8 cellular contexts compared by ENCODE assay signal in the genomic region with DNA sequence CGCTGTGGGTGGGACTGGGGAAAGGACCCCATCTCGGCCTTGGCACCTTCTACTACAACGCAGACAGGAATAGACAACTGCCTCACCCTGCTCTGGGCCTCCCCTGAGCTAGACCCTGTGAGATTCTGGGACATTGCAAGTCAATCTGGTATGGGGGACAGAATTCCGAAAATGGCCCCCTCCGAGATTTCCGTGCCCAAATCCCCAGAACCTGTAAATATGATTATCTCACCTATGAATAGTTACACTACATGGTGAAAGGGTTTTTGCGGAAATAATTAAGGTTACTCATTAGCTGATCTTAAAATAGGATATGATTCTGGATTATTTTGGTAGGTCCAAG. TPM values are rescaled to one million over a fixed set of nuclear protein-coding genes. Genes with fewer than 3 reads are reported as not detected.
DNase-seq lines count a peak whose midpoint lies in the region; ATAC-seq, FAIRE-seq and TF ChIP-seq lines count a peak whose summit lies in the region.

No MANE protein-coding gene starts in this region.

- peaks cover 37% of the 10 kb centered on the region for H3K4me1 Mint-ChIP-seq in activated CD8-positive, alpha-beta T cell treated with anti-CD3 and anti-CD28 coated beads, Interleukin-2, amount 10 ng/mL, durations not matched to agents 7 days and 5 days (ENCODE audit: low read depth)

- H3K4me1 ChIP-seq in HEK293 (ENCODE audit: control insufficient read depth, insufficient read depth, low read length) (peaks cover 10% of the 10 kb centered on the region), hepatocyte (ENCODE audit: insufficient read depth) (peaks cover 18% of the 10 kb centered on the region), small intestine (ENCODE audit: control insufficient read depth in 2 of 2, insufficient read depth in 1 of 2, low read depth in 1 of 2, low read length in 1 of 2) (peaks cover 5 to 6% of the 10 kb centered on the region in 2 donors)

- peak overlapping the region; percentile 94 for H3K27ac ChIP-seq in HEK293 (ENCODE audit: extremely low read depth, low read depth, low read length)
- peak overlapping the region; percentile 99 for H3K27ac ChIP-seq in hepatocyte
- peak overlapping the region; percentile 92 to 98 for H3K27ac ChIP-seq in small intestine (ENCODE audit: low read depth in 1 of 2, low read length in 1 of 2)

- peak overlapping the region; percentile 97 for H3K27ac Mint-ChIP-seq in activated CD8-positive, alpha-beta T cell treated with anti-CD3 and anti-CD28 coated beads, Interleukin-2, amount 10 ng/mL, durations not matched to agents 7 days and 5 days

- WGBS in hepatocyte (ENCODE audit: low lambda C conversion rate, missing lambda C conversion rate) = 32% methylated on average over 7 of the region's 7 CpGs
- 7 to 13% (median 7%) methylated on average over 7 of the region's 7 CpGs for WGBS in small intestine, 3 donors

- H3K9me2 ChIP-seq in hepatocyte (replicated peaks; ENCODE audit: insufficient read depth) = no peaks in the 10 kb centered on the region

- no peaks in the 10 kb centered on the region for H3K9me3 Mint-ChIP-seq in activated CD8-positive, alpha-beta T cell treated with anti-CD3 and anti-CD28 coated beads, Interleukin-2, amount 10 ng/mL, durations not matched to agents 7 days and 5 days (ENCODE audit: insufficient read depth)

- no peaks in the 10 kb centered on the region for H3K27me3 Mint-ChIP-seq in activated CD8-positive, alpha-beta T cell treated with anti-CD3 and anti-CD28 coated beads, Interleukin-2, amount 10 ng/mL, durations not matched to agents 7 days and 5 days (ENCODE audit: low read depth)

- TF ChIP-seq POLR2A in GM12892 (IDR thresholded peaks at IDR 0.05; ENCODE audit: low read depth, low read length) = no peak

- H2AFZ ChIP-seq in hepatocyte = peak overlapping the region; percentile 74

- H3K4me3 Mint-ChIP-seq in activated CD8-positive, alpha-beta T cell treated with anti-CD3 and anti-CD28 coated beads, Interleukin-2, amount 10 ng/mL, durations not matched to agents 7 days and 5 days = peak overlapping the region; percentile 96

- POLR2A ChIA-PET in HEK293 (lab: Yijun Ruan, JAX) = interaction anchor here (0.6 to 4.6 kb wide), 44 partner anchors 8 to 603 kb away, joined by 3 to 107 read pairs (median 5); partner anchors contain the start of genes CHMP2A, MZF1, TRIM28 and UBE2M
- POLR2A ChIA-PET in activated CD8-positive, alpha-beta T cell treated with anti-CD3 and anti-CD28 coated beads, Interleukin-2, amount 10 ng/mL, durations not matched to agents 7 days and 5 days (lab: Charles Lee) = interaction anchor here (1.0 to 3.9 kb wide), 13 partner anchors 8 to 337 kb away, joined by 3 to 31 read pairs (median 5); partner anchors contain the start of genes CHMP2A, TRIM28, ZNF132 and ZNF446

- H3K36me3 ChIP-seq in HEK293 (ENCODE audit: control insufficient read depth in 2 of 2, insufficient read depth in 1 of 2, low read length in 2 of 2) (peaks cover 0 to 22% of the 10 kb centered on the region in 2 experiments; a peak in 1 of 3 replicates), hepatocyte (replicated peaks; ENCODE audit: insufficient read depth, low read depth) (no peaks in the 10 kb centered on the region), small intestine (ENCODE audit: control insufficient read depth in 2 of 2, insufficient read depth in 2 of 2, low read length in 2 of 2) (peaks cover 5 to 6% of the 10 kb centered on the region in 2 donors)

- H3K27me3 ChIP-seq in hepatocyte (no peaks in the 10 kb centered on the region), small intestine (ENCODE audit: control insufficient read depth in 2 of 2, insufficient read depth in 2 of 2, low read length in 2 of 2) (no peaks in the 10 kb centered on the region)

- peak overlapping the region; percentile 74 for H3K4me3 ChIP-seq in HEK293 (ENCODE audit: low read depth, low read length)
- H3K4me3 ChIP-seq in hepatocyte = peak overlapping the region; percentile 90
- H3K4me3 ChIP-seq in small intestine (ENCODE audit: low read depth in 1 of 2, low read length in 2 of 2) = peak overlapping the region; percentile 21 to 61

- peaks cover 5% of the 10 kb centered on the region for H4K20me1 ChIP-seq in hepatocyte (ENCODE audit: insufficient read depth, poor library complexity, severe bottlenecking)

- peaks cover 20% of the 10 kb centered on the region for H3K36me3 Mint-ChIP-seq in activated CD8-positive, alpha-beta T cell treated with anti-CD3 and anti-CD28 coated beads, Interleukin-2, amount 10 ng/mL, durations not matched to agents 7 days and 5 days (ENCODE audit: low read depth)

- TF ChIP-seq CTCF in HEK293 (tag by site-specific recombination; IDR thresholded peaks at IDR 0.05) = no peak
- no peak for TF ChIP-seq CTCF in hepatocyte (IDR thresholded peaks at IDR 0.05; ENCODE audit: poor library complexity)

- peak overlapping the region; percentile 99 for H3K4me2 ChIP-seq in hepatocyte

- CTCF ChIA-PET in HEK293 (lab: Yijun Ruan, JAX) = interaction anchor here (0.6 to 3.4 kb wide), 36 partner anchors 12 to 385 kb away, joined by 3 to 26 read pairs (median 5); partner anchors contain the start of genes CHMP2A, TRIM28, ZNF446 and ZNF497
- CTCF ChIA-PET in activated CD8-positive, alpha-beta T cell treated with anti-CD3 and anti-CD28 coated beads, Interleukin-2, amount 10 ng/mL, durations not matched to agents 7 days and 5 days (lab: Charles Lee) = interaction anchor here (0.7 to 5.6 kb wide), 38 partner anchors 9 to 337 kb away, joined by 3 to 94 read pairs (median 5); partner anchors contain the start of genes CHMP2A, TRIM28, UBE2M and ZNF274

- DNase-seq in activated CD8-positive, alpha-beta T cell treated with anti-CD3 and anti-CD28 coated beads, Interleukin-2, amount 10 ng/mL, durations not matched to agents 7 days and 5 days = no peak
- no peak for DNase-seq in hepatocyte (ENCODE audit: low spot score)
- no peak for DNase-seq in small intestine
- DNase-seq in DMS 273 (lab: John Stamatoyannopoulos, UW; ENCODE audit: unreplicated experiment) = no peak
- no peak for DNase-seq in activated CD4-positive, CD25-positive, alpha-beta regulatory T cell treated with anti-CD3 and anti-CD28 coated beads, Interleukin-2, amount 50 U/mL, for 72 hours
- DNase-seq in GM12892 (ENCODE audit: insufficient read length) = no peak

- peaks cover 36% of the 10 kb centered on the region for H3K79me2 ChIP-seq in hepatocyte

- ATAC-seq in activated CD8-positive, alpha-beta T cell treated with anti-CD3 and anti-CD28 coated beads, Interleukin-2, amount 10 ng/mL, durations not matched to agents 7 days and 5 days = no peak
- no peak for ATAC-seq in HG02840 (IDR thresholded peaks at IDR 0.05; ENCODE audit: low FRiP score, unreplicated experiment)

- FAIRE-seq in small intestine (lab: Jason Lieb, UNC) (no peak), GM12892 (lab: Jason Lieb, UNC) (no peak)

- no peaks in the 10 kb centered on the region for H3K9me3 ChIP-seq in HEK293 (ENCODE audit: control insufficient read depth, insufficient read depth, low read depth, low read length)
- no peaks in the 10 kb centered on the region for H3K9me3 ChIP-seq in hepatocyte (ENCODE audit: low read depth)
- no peaks in the 10 kb centered on the region for H3K9me3 ChIP-seq in small intestine (ENCODE audit: control insufficient read depth, low read depth)

TF ChIP-seq in HEK293, 187 proteins besides CTCF, POLR2A, EP300 and RAD21 (continues in another document):
- TF ChIP-seq ZNF324 (tag by site-specific recombination; IDR thresholded peaks at IDR 0.05) (no peak), SALL2 (tag by site-specific recombination; IDR thresholded peaks at IDR 0.05; ENCODE audit: borderline replicate concordance) (no peak), ZNF366 (tag by site-specific recombination; conservative IDR thresholded peaks at IDR 0.05) (no peak)
- TF ChIP-seq, protein P1, sequence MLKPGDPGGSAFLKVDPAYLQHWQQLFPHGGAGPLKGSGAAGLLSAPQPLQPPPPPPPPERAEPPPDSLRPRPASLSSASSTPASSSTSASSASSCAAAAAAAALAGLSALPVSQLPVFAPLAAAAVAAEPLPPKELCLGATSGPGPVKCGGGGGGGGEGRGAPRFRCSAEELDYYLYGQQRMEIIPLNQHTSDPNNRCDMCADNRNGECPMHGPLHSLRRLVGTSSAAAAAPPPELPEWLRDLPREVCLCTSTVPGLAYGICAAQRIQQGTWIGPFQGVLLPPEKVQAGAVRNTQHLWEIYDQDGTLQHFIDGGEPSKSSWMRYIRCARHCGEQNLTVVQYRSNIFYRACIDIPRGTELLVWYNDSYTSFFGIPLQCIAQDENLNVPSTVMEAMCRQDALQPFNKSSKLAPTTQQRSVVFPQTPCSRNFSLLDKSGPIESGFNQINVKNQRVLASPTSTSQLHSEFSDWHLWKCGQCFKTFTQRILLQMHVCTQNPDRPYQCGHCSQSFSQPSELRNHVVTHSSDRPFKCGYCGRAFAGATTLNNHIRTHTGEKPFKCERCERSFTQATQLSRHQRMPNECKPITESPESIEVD (tag by site-specific recombination; IDR thresholded peaks at IDR 0.05) = no peak

RNA-seq across cellular contexts. Expression of gene ZBTB45, which starts 0.6 kb away (rescaled TPM):
- total RNA-seq in activated CD8-positive, alpha-beta T cell treated with anti-CD3 and anti-CD28 coated beads, Interleukin-2, amount 10 ng/mL, durations not matched to agents 7 days and 5 days = 10 to 100 TPM; 13.9 to 16.7 TPM
- total RNA-seq in hepatocyte = 3.3 and 5.4 TPM in 2 replicates
- 18.5 and 21.6 TPM in 2 replicates for polyA plus RNA-seq in hepatocyte
- 1 to 10 TPM; 4.7 to 7.9 (median 5.9) TPM for polyA plus RNA-seq in small intestine
- polyA plus RNA-seq in GM12892 (2012; ENCODE audit: missing spikeins) = 3.1 TPM

RNA-seq across cellular contexts. Expression of gene SLC27A5, which starts 8.4 kb away (rescaled TPM):
- total RNA-seq in activated CD8-positive, alpha-beta T cell treated with anti-CD3 and anti-CD28 coated beads, Interleukin-2, amount 10 ng/mL, durations not matched to agents 7 days and 5 days = 10 to 100 TPM; 12.2 to 14.4 TPM
- 8.4 and 9.0 TPM in 2 replicates for total RNA-seq in hepatocyte
- polyA plus RNA-seq in hepatocyte (13.8 and 19.1 TPM in 2 replicates), small intestine (10 to 100 TPM in 1 of 3 donors, 1 to 10 TPM in 2; 2.2 to 17.0 (median 5.1) TPM)
- 36.2 TPM for polyA plus RNA-seq in GM12892 (2012; ENCODE audit: missing spikeins)

RNA-seq across cellular contexts. Expression of gene TRIM28, which starts 23.6 kb away (rescaled TPM):
- total RNA-seq in activated CD8-positive, alpha-beta T cell treated with anti-CD3 and anti-CD28 coated beads, Interleukin-2, amount 10 ng/mL, durations not matched to agents 7 days and 5 days = 100 to 1,000 TPM; 476 to 528 TPM
- total RNA-seq in hepatocyte = 189 and 191 TPM in 2 replicates
- polyA plus RNA-seq in hepatocyte (159 and 180 TPM in 2 replicates), small intestine (100 to 1,000 TPM; 151 to 200 (median 155) TPM)
- polyA plus RNA-seq in GM12892 (2012; ENCODE audit: missing spikeins) = 283 TPM

RNA-seq across cellular contexts. Expression of gene CHMP2A, which starts 34.7 kb away (rescaled TPM):
- total RNA-seq in activated CD8-positive, alpha-beta T cell treated with anti-CD3 and anti-CD28 coated beads, Interleukin-2, amount 10 ng/mL, durations not matched to agents 7 days and 5 days = 100 to 1,000 TPM; 108 to 114 TPM
- 88.4 and 122 TPM in 2 replicates for total RNA-seq in hepatocyte
- 188 and 196 TPM in 2 replicates for polyA plus RNA-seq in hepatocyte
- 100 to 1,000 TPM; 165 to 384 (median 304) TPM for polyA plus RNA-seq in small intestine
- 128 TPM for polyA plus RNA-seq in GM12892 (2012; ENCODE audit: missing spikeins)

RNA-seq across cellular contexts. Expression of gene UBE2M, which starts 38.2 kb away (rescaled TPM):
- total RNA-seq in activated CD8-positive, alpha-beta T cell treated with anti-CD3 and anti-CD28 coated beads, Interleukin-2, amount 10 ng/mL, durations not matched to agents 7 days and 5 days = 10 to 100 TPM; 80.7 to 94.1 TPM
- total RNA-seq in hepatocyte = 48.5 and 54.4 TPM in 2 replicates
- polyA plus RNA-seq in hepatocyte (111 TPM in 2 replicates), small intestine (10 to 100 TPM; 42.7 to 53.4 (median 45.7) TPM)
- polyA plus RNA-seq in GM12892 (2012; ENCODE audit: missing spikeins) = 70.4 TPM
